In genomic region chr1:88736633-88737248, GRCh38 we compare ENCODE assay signal across 8 cellular contexts. TPM values are rescaled to one million over a fixed set of nuclear protein-coding genes. Genes with fewer than 3 reads are reported as not detected.
DNase-seq lines count a peak whose midpoint lies in the region; ATAC-seq and TF ChIP-seq lines count a peak whose summit lies in the region.

No MANE protein-coding gene starts in this region.

- no peak overlapping the region for H2AK5ac ChIP-seq in trophoblast cell (ENCODE audit: low read length)

- peak overlapping the region; percentile 7 for H3K18ac ChIP-seq in trophoblast cell (ENCODE audit: low read length)

- peaks cover 7% of the 10 kb centered on the region for H3K4me1 Mint-ChIP-seq in endothelial cell (ENCODE audit: unreplicated experiment)

- WGBS in trophoblast cell (ENCODE audit: extremely low coverage, insufficient coverage, insufficient read length), result no CpG with 5 or more reads among the region's 7 CpGs
- 89 to 94% methylated on average over 7 of the region's 7 CpGs for WGBS in tibial nerve, 2 donors

- CTCF ChIA-PET in PC-3 (lab: Charles Lee), result no interaction called here

- H3K9me3 Mint-ChIP-seq in endothelial cell (ENCODE audit: unreplicated experiment), result no peaks in the 10 kb centered on the region

- peak in 3 of 4 experiments; percentile 0 to 12 (median 4) for DNase-seq in stimulated activated CD4-positive, alpha-beta T cell treated with anti-CD3 and anti-CD28 coated beads, Interleukin-1b, Interleukin-23, amount 100 ng/mL, for 24 hours (ENCODE audit: low read depth in 4 of 4, low spot score in 1 of 4)
- DNase-seq in stimulated activated CD4-positive, alpha-beta T cell treated with anti-CD3 and anti-CD28 coated beads, Interleukin-12 subunit alpha, Interleukin-12 subunit beta, amount 100 ng/mL, for 4 hours, result no peak
- peak; percentile 65 for DNase-seq in PC-3
- peak; percentile 42 for DNase-seq in endothelial cell (ENCODE audit: low spot score)
- peak; percentile 8 to 51 for DNase-seq in trophoblast cell
- no peak for DNase-seq in tibial nerve (ENCODE audit: low spot score in 2 of 2)

- no peak overlapping the region for H4K91ac ChIP-seq in trophoblast cell (ENCODE audit: low read depth, low read length)

- 0 out of 2 replicates have a peak, but pooled peaks cover 8% of the 10 kb centered on the region for H4K20me1 ChIP-seq in PC-3 (ENCODE audit: low read length)

- no TSS peak for BruUV-seq in PC-3 (replicated peaks; lab: Mats Ljungman, UMichigan)

- H3K27ac Mint-ChIP-seq in endothelial cell (ENCODE audit: unreplicated experiment), result no peak overlapping the region

- peaks cover 3% of the 10 kb centered on the region for H3K36me3 Mint-ChIP-seq in endothelial cell (ENCODE audit: low read depth, unreplicated experiment)

- H4K8ac ChIP-seq in trophoblast cell (ENCODE audit: low read depth, low read length), result peak overlapping the region; percentile 0

- no peak overlapping the region for H3K14ac ChIP-seq in trophoblast cell (ENCODE audit: low read length)

- H3K9ac ChIP-seq in PC-3 (ENCODE audit: low read length), result no peak overlapping the region
- no peak overlapping the region for H3K9ac ChIP-seq in trophoblast cell (ENCODE audit: low read length)

- intact Hi-C loops in PC-3 (cut with micrococcal nuclease), result loop anchor here (1.0 to 5.0 kb wide), 3 partner anchors 67 to 251 kb away; no protein-coding TSS in a partner anchor

- H3K27ac ChIP-seq in PC-3 (ENCODE audit: low read length) (no peak overlapping the region), trophoblast cell (ENCODE audit: low read depth, low read length) (peak overlapping the region; percentile 16), tibial nerve (no peak overlapping the region)

- H3K27me3 Mint-ChIP-seq in endothelial cell (ENCODE audit: unreplicated experiment), result no peaks in the 10 kb centered on the region

- H3K27me3 ChIP-seq in PC-3 (ENCODE audit: low read length) (no peaks in the 10 kb centered on the region), trophoblast cell (ENCODE audit: insufficient read depth, low read length) (no peaks in the 10 kb centered on the region), tibial nerve (no peaks in the 10 kb centered on the region)

- no peak overlapping the region for H4K12ac ChIP-seq in trophoblast cell (ENCODE audit: low read depth, low read length)

- ATAC-seq in PC-3 (peak; percentile 65), GM18505 (IDR thresholded peaks at IDR 0.05; ENCODE audit: unreplicated experiment) (no peak), GM19397 (IDR thresholded peaks at IDR 0.05; ENCODE audit: unreplicated experiment) (no peak)

- no peak overlapping the region for H2BK5ac ChIP-seq in trophoblast cell (ENCODE audit: low read depth, low read length, poor library complexity)

- H3K79me2 ChIP-seq in PC-3 (ENCODE audit: low read length), result peaks cover 77% of the 10 kb centered on the region
- H3K79me2 ChIP-seq in trophoblast cell (ENCODE audit: control insufficient read depth, insufficient read depth, low read length, poor library complexity), result peaks cover 4% of the 10 kb centered on the region

- no peak overlapping the region for H3K23ac ChIP-seq in trophoblast cell (ENCODE audit: low read length)

- 0 out of 2 replicates have a peak, but pooled peaks cover 5% of the 10 kb centered on the region for H3K36me3 ChIP-seq in PC-3 (ENCODE audit: low read depth, low read length)
- H3K36me3 ChIP-seq in trophoblast cell (ENCODE audit: control insufficient read depth in 1 of 2, insufficient read depth in 2 of 2, low read length in 2 of 2), result peaks cover 0 to 5% of the 10 kb centered on the region in 2 experiments
- H3K36me3 ChIP-seq in tibial nerve, result peaks cover 0 to 17% (median 0%) of the 10 kb centered on the region in 3 donors

- H2BK12ac ChIP-seq in trophoblast cell (ENCODE audit: low read length), result peak overlapping the region; percentile 64

- H2BK120ac ChIP-seq in trophoblast cell (ENCODE audit: insufficient read depth, low read length, poor library complexity), result no peak overlapping the region

- TF ChIP-seq POLR2A in GM18505 (IDR thresholded peaks at IDR 0.05; ENCODE audit: borderline replicate concordance, extremely low read depth, insufficient read depth, insufficient read length), result no peak
- no peak for TF ChIP-seq POLR2A in tibial nerve (IDR thresholded peaks at IDR 0.05)

- POLR2A ChIA-PET in PC-3 (lab: Charles Lee; ENCODE audit: unreplicated experiment), result no interaction called here

- H3K4me1 ChIP-seq in PC-3 (ENCODE audit: insufficient read depth, low read length), result peaks cover 19% of the 10 kb centered on the region
- peaks cover 8 to 13% of the 10 kb centered on the region in 2 experiments for H3K4me1 ChIP-seq in trophoblast cell (ENCODE audit: control insufficient read depth in 1 of 2, insufficient read depth in 2 of 2, low read length in 2 of 2)
- H3K4me1 ChIP-seq in tibial nerve, result peaks cover 0 to 25% (median 0%) of the 10 kb centered on the region in 4 donors

- no peak overlapping the region for H3K4me3 ChIP-seq in PC-3 (ENCODE audit: low read length)
- no peak overlapping the region for H3K4me3 ChIP-seq in trophoblast cell (ENCODE audit: low read depth, low read length)
- H3K4me3 ChIP-seq in tibial nerve, result no peak overlapping the region

- no peaks in the 10 kb centered on the region for H3K9me2 ChIP-seq in PC-3 (replicated peaks; ENCODE audit: low read length)

- H3K4me2 ChIP-seq in PC-3 (ENCODE audit: low read length), result no peak overlapping the region
- no peak overlapping the region for H3K4me2 ChIP-seq in trophoblast cell (ENCODE audit: low read length)

- no peak overlapping the region for H2AFZ ChIP-seq in PC-3 (ENCODE audit: low read length)
- H2AFZ ChIP-seq in trophoblast cell (ENCODE audit: insufficient read depth, low read length, poor library complexity), result no peak overlapping the region

- peak; percentile 82 for TF ChIP-seq CTCF in PC-3 (conservative IDR thresholded peaks at IDR 0.05; ENCODE audit: low read depth, low read length)
- no peak for TF ChIP-seq CTCF in endothelial cell (IDR thresholded peaks at IDR 0.05; ENCODE audit: unreplicated experiment)
- TF ChIP-seq CTCF in tibial nerve (IDR thresholded peaks at IDR 0.05), result peak in 2 of 5 experiments; percentile 8 to 23

- TF ChIP-seq EP300 in tibial nerve (IDR thresholded peaks at IDR 0.05), result no peak

- no peaks in the 10 kb centered on the region for H3F3A ChIP-seq in PC-3 (ENCODE audit: low read length, unreplicated experiment)

- peak overlapping the region; percentile 56 for H3K4ac ChIP-seq in trophoblast cell (ENCODE audit: low read depth, low read length)

- no peak overlapping the region for H3K4me3 Mint-ChIP-seq in endothelial cell (ENCODE audit: unreplicated experiment)

- H3K9me3 ChIP-seq in PC-3 (ENCODE audit: low read length) (no peaks in the 10 kb centered on the region), trophoblast cell (ENCODE audit: insufficient read depth, low read depth, low read length) (no peaks in the 10 kb centered on the region), tibial nerve (peaks cover 0 to 28% (median 1%) of the 10 kb centered on the region in 4 donors)

- peaks cover 2% of the 10 kb centered on the region for H3K79me1 ChIP-seq in trophoblast cell (ENCODE audit: low read length)

RNA-seq across cellular contexts. Expression of gene PKN2, which starts 52.7 kb away (rescaled TPM):
- total RNA-seq in PC-3 (2014; rRNA removed), result 20.8 and 36.1 TPM in 2 replicates
- total RNA-seq in endothelial cell (ENCODE audit: unreplicated experiment), result 51.0 TPM
- 23.8 and 24.5 TPM in 2 replicates for polyA plus RNA-seq in trophoblast cell (2013)
- total RNA-seq in tibial nerve, result 10 to 100 TPM; 36.3 to 65.9 (median 50.1) TPM

Comparison
In these comparisons a context has a peak if more than half of its experiments do, and no peak if none do; other contexts are left out.
1. DNase-seq: peak in stimulated activated CD4-positive, alpha-beta T cell treated with anti-CD3 and anti-CD28 coated beads, Interleukin-1b, Interleukin-23, amount 100 ng/mL, for 24 hours (3 of 4), PC-3 (single experiment), endothelial cell (single experiment) and trophoblast cell (2 of 2); none in stimulated activated CD4-positive, alpha-beta T cell treated with anti-CD3 and anti-CD28 coated beads, Interleukin-12 subunit alpha, Interleukin-12 subunit beta, amount 100 ng/mL, for 4 hours (single experiment) and tibial nerve (0 of 2).